ENCODE assay signal across 16 cellular contexts in genomic region chr2:60414731-60415130, GRCh38.
DNase-seq lines count a peak whose midpoint lies in the region; ATAC-seq and TF ChIP-seq lines count a peak whose summit lies in the region.
"Had no signal": no experiment of that assay in that cellular context is flagged by ENCODE, and none has a peak within 500 bp of the region (broad histone marks: within the 10 kb centered on the region; RNA-seq: fewer than 3 reads in every experiment).

No MANE protein-coding gene starts in this region.

- H3K27ac Mint-ChIP-seq in T-helper 2 cell treated with Interferon-gamma antibody and Interleukin-4, amounts not matched to agents 5 μg/mL and 100 μg/mL, for 36 hours = no peak overlapping the region
- H3K27ac Mint-ChIP-seq in naive thymus-derived CD4-positive, alpha-beta T cell = no peak overlapping the region
- H3K27ac Mint-ChIP-seq: activated naive CD8-positive, alpha-beta T cell treated with anti-CD3 and anti-CD28 coated beads, Interleukin-2, amount 10 ng/mL, durations not matched to agents 7 days and 5 days; natural killer cell treated with Interleukin-12 subunit alpha and Interleukin-12 subunit beta and Interleukin-15 and Interleukin-18, amount 100 ng/mL, for 72 hours had no signal

- H3K27ac ChIP-seq in naive thymus-derived CD4-positive, alpha-beta T cell (ENCODE audit: low read depth, low read length) = no peak overlapping the region

- ATAC-seq in GM18498 (IDR thresholded peaks at IDR 0.05; ENCODE audit: unreplicated experiment) = no peak
- no peak for ATAC-seq in naive thymus-derived CD4-positive, alpha-beta T cell
- ATAC-seq: natural killer cell treated with Interleukin-12 subunit alpha and Interleukin-12 subunit beta and Interleukin-15 and Interleukin-18, amount 100 ng/mL, for 72 hours; SK-N-SH treated with all-trans-retinoic acid at 6 μM for 48 hours had no signal

- H3K4me1 Mint-ChIP-seq in T-helper 2 cell treated with Interferon-gamma antibody and Interleukin-4, amounts not matched to agents 5 μg/mL and 100 μg/mL, for 36 hours (ENCODE audit: low read depth) = no peaks in the 10 kb centered on the region
- peaks cover 0 to 15% (median 3%) of the 10 kb centered on the region in 7 donors for H3K4me1 Mint-ChIP-seq in naive thymus-derived CD4-positive, alpha-beta T cell

- no peaks in the 10 kb centered on the region for H3K9me3 Mint-ChIP-seq in T-helper 2 cell treated with Interferon-gamma antibody and Interleukin-4, amounts not matched to agents 5 μg/mL and 100 μg/mL, for 36 hours
- H3K9me3 Mint-ChIP-seq in naive thymus-derived CD4-positive, alpha-beta T cell = peaks cover 0 to 5% (median 0%) of the 10 kb centered on the region in 11 donors
- H3K9me3 Mint-ChIP-seq: activated naive CD8-positive, alpha-beta T cell treated with anti-CD3 and anti-CD28 coated beads, Interleukin-2, amount 10 ng/mL, durations not matched to agents 7 days and 5 days had no signal

- no peak for TF ChIP-seq CTCF in astrocyte of the spinal cord (IDR thresholded peaks at IDR 0.05; ENCODE audit: low read depth, low read length)

- no peaks in the 10 kb centered on the region for H3K36me3 Mint-ChIP-seq in T-helper 2 cell treated with Interferon-gamma antibody and Interleukin-4, amounts not matched to agents 5 μg/mL and 100 μg/mL, for 36 hours (ENCODE audit: low read depth)
- no peaks in the 10 kb centered on the region for H3K36me3 Mint-ChIP-seq in naive thymus-derived CD4-positive, alpha-beta T cell
- H3K36me3 Mint-ChIP-seq: activated naive CD8-positive, alpha-beta T cell treated with anti-CD3 and anti-CD28 coated beads, Interleukin-2, amount 10 ng/mL, durations not matched to agents 7 days and 5 days; natural killer cell treated with Interleukin-12 subunit alpha and Interleukin-12 subunit beta and Interleukin-15 and Interleukin-18, amount 100 ng/mL, for 72 hours had no signal

- no peaks in the 10 kb centered on the region for H3K9me3 ChIP-seq in naive thymus-derived CD4-positive, alpha-beta T cell (ENCODE audit: control insufficient read depth in 2 of 3, low read length in 3 of 3)

- POLR2A ChIA-PET in naive thymus-derived CD4-positive, alpha-beta T cell (lab: Charles Lee) = no interaction called here

- no peak overlapping the region for H3K4me3 Mint-ChIP-seq in T-helper 2 cell treated with Interferon-gamma antibody and Interleukin-4, amounts not matched to agents 5 μg/mL and 100 μg/mL, for 36 hours
- no peak overlapping the region for H3K4me3 Mint-ChIP-seq in naive thymus-derived CD4-positive, alpha-beta T cell
- H3K4me3 Mint-ChIP-seq: activated naive CD8-positive, alpha-beta T cell treated with anti-CD3 and anti-CD28 coated beads, Interleukin-2, amount 10 ng/mL, durations not matched to agents 7 days and 5 days; natural killer cell treated with Interleukin-12 subunit alpha and Interleukin-12 subunit beta and Interleukin-15 and Interleukin-18, amount 100 ng/mL, for 72 hours had no signal

- H3K4me1 ChIP-seq in naive thymus-derived CD4-positive, alpha-beta T cell (ENCODE audit: control insufficient read depth in 2 of 2, insufficient read depth in 2 of 2, low read length in 2 of 2) = no peaks in the 10 kb centered on the region

- in situ Hi-C loops in astrocyte of the spinal cord (cut with HindIII; ENCODE audit: low sequenced_read_pairs) = no loop called here

- no peaks in the 10 kb centered on the region for H3K36me3 ChIP-seq in naive thymus-derived CD4-positive, alpha-beta T cell (ENCODE audit: control insufficient read depth in 2 of 3, insufficient read depth in 3 of 3, low read length in 3 of 3)
- H3K36me3 ChIP-seq: WERI-Rb-1 had no signal

- peak; percentile 20 for DNase-seq in COLO829 (ENCODE audit: low spot score)
- peak; percentile 1 for DNase-seq in LHCN-M2 (ENCODE audit: low read depth)
- peak; percentile 45 for DNase-seq in astrocyte of the spinal cord (ENCODE audit: low read depth, low spot score)
- peak; percentile 55 for DNase-seq in kidney tubule cell (ENCODE audit: low spot score)
- no peak for DNase-seq in T-helper 2 cell treated with Interferon-gamma antibody and Interleukin-4, amounts not matched to agents 5 μg/mL and 100 μg/mL, for 36 hours (ENCODE audit: low spot score)
- no peak for DNase-seq in stimulated activated CD4-positive, alpha-beta T cell treated with anti-CD3 and anti-CD28 coated beads, Interleukin-15, amount 100 ng/mL, for 24 hours
- DNase-seq in naive thymus-derived CD4-positive, alpha-beta T cell = no peak
- DNase-seq: activated CD8-positive, alpha-beta memory T cell treated with anti-CD3 and anti-CD28 coated beads, Interleukin-2, amount 50 U/mL, for 4 hours; activated naive CD8-positive, alpha-beta T cell treated with anti-CD3 and anti-CD28 coated beads, Interleukin-2, amount 10 ng/mL, durations not matched to agents 7 days and 5 days; Calu3; KBM-7; NCI-H2029 treated with DMSO at 0.1 percent for 48 hours; WERI-Rb-1 had no signal

- no peak overlapping the region for H3K4me3 ChIP-seq in astrocyte of the spinal cord (ENCODE audit: low read depth, low read length)
- H3K4me3 ChIP-seq in naive thymus-derived CD4-positive, alpha-beta T cell (ENCODE audit: low read length) = no peak overlapping the region

- peaks cover 7% of the 10 kb centered on the region for H3K27me3 Mint-ChIP-seq in T-helper 2 cell treated with Interferon-gamma antibody and Interleukin-4, amounts not matched to agents 5 μg/mL and 100 μg/mL, for 36 hours (ENCODE audit: low read depth)
- H3K27me3 Mint-ChIP-seq in naive thymus-derived CD4-positive, alpha-beta T cell = peaks cover 5 to 8% (median 7%) of the 10 kb centered on the region in 5 donors

- CTCF ChIA-PET in naive thymus-derived CD4-positive, alpha-beta T cell (lab: Charles Lee) = no interaction called here

- H3K27me3 ChIP-seq in naive thymus-derived CD4-positive, alpha-beta T cell (ENCODE audit: control insufficient read depth in 2 of 2, insufficient read depth in 2 of 2, low read length in 2 of 2) = no peaks in the 10 kb centered on the region

- intact Hi-C loops in naive thymus-derived CD4-positive, alpha-beta T cell (cut with micrococcal nuclease) = no loop called here

Comparison
In these comparisons a context has a peak if more than half of its experiments do, and no peak if none do; other contexts are left out.
1. DNase-seq: peak in COLO829 (single experiment), LHCN-M2 (single experiment), astrocyte of the spinal cord (single experiment) and kidney tubule cell (single experiment); none in T-helper 2 cell treated with Interferon-gamma antibody and Interleukin-4, amounts not matched to agents 5 μg/mL and 100 μg/mL, for 36 hours (single experiment), stimulated activated CD4-positive, alpha-beta T cell treated with anti-CD3 and anti-CD28 coated beads, Interleukin-15, amount 100 ng/mL, for 24 hours (single experiment) and naive thymus-derived CD4-positive, alpha-beta T cell (0 of 9).